ENCODE assay signal across 10 cellular contexts in the genomic region with DNA sequence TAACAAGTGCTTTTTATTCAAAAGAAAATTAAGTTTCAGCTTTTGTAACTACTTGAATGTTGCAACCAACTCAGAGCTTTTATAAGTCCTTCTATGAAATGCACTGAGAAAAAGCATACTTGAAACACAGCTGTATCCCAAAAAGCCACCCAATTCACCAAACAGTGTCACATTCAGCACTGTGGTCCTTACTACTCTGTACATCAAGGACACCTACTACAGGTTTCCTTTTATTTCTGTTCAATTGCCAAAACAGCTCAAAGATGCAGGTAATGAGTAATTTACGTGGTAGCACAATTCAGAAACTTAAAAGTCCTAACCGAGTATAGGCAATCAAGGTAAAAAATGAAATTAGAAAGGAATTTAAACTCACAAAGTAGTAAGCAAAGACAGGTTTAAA. TPM values are rescaled to one million over a fixed set of nuclear protein-coding genes. Genes with fewer than 3 reads are reported as not detected.
DNase-seq lines count a peak whose midpoint lies in the region; ATAC-seq and TF ChIP-seq lines count a peak whose summit lies in the region.
"Had no signal": no experiment of that assay in that cellular context is flagged by ENCODE, and none has a peak within 500 bp of the region (broad histone marks: within the 10 kb centered on the region; RNA-seq: fewer than 3 reads in every experiment).

No MANE protein-coding gene starts in this region.

- CTCF ChIA-PET in CD8-positive, alpha-beta memory T cell (lab: Charles Lee) = no interaction called here
- CTCF ChIA-PET in PC-3 (lab: Charles Lee) = no interaction called here

- no peaks in the 10 kb centered on the region for H3K9me3 Mint-ChIP-seq in CD8-positive, alpha-beta memory T cell

- H3K9me2 ChIP-seq in PC-3 (replicated peaks; ENCODE audit: low read length) = no peaks in the 10 kb centered on the region

- H3K9me3 ChIP-seq in CD8-positive, alpha-beta memory T cell (ENCODE audit: low read length) = no peaks in the 10 kb centered on the region
- no peaks in the 10 kb centered on the region for H3K9me3 ChIP-seq in PC-3 (ENCODE audit: low read length)
- no peaks in the 10 kb centered on the region for H3K9me3 ChIP-seq in parathyroid adenoma (ENCODE audit: control insufficient read depth, low read length)

- TF ChIP-seq CTCF in PC-3 (conservative IDR thresholded peaks at IDR 0.05; ENCODE audit: low read depth, low read length) (no peak), parathyroid adenoma (IDR thresholded peaks at IDR 0.05) (no peak)

- peak overlapping the region; percentile 83 for H3K27ac ChIP-seq in CD8-positive, alpha-beta memory T cell (ENCODE audit: low read depth, low read length)
- H3K27ac ChIP-seq in PC-3 (ENCODE audit: low read length) (no peak overlapping the region), epithelial cell of prostate (peak overlapping the region; percentile 90), parathyroid adenoma (peak overlapping the region; percentile 79)

- H3K79me2 ChIP-seq in PC-3 (ENCODE audit: low read length) (peaks cover 60% of the 10 kb centered on the region), parathyroid adenoma (no peaks in the 10 kb centered on the region)

- H3K4me3 ChIP-seq in CD8-positive, alpha-beta memory T cell (ENCODE audit: low read length) = no peak overlapping the region
- H3K4me3 ChIP-seq in PC-3 (ENCODE audit: low read length) (peak overlapping the region; percentile 91), parathyroid adenoma (ENCODE audit: low read depth, low read length) (peak overlapping the region; percentile 80)

- H4K20me1 ChIP-seq in PC-3 (ENCODE audit: low read length) = peaks cover 13% of the 10 kb centered on the region

- no peaks in the 10 kb centered on the region for H3K36me3 ChIP-seq in CD8-positive, alpha-beta memory T cell (ENCODE audit: insufficient read depth, low read length)
- H3K36me3 ChIP-seq in PC-3 (ENCODE audit: low read depth, low read length) (no peaks in the 10 kb centered on the region; the same call in 1 of the 2 replicates), parathyroid adenoma (ENCODE audit: control insufficient read depth, insufficient read depth, low read length) (no peaks in the 10 kb centered on the region)

- POLR2A ChIA-PET in CD8-positive, alpha-beta memory T cell (lab: Charles Lee) = interaction anchor here (1.2 kb wide), 1 partner anchor 387 kb away, joined by 4 read pairs; a partner anchor contains a TSS
- POLR2A ChIA-PET in PC-3 (lab: Charles Lee; ENCODE audit: unreplicated experiment) = no interaction called here

- no TSS peak for BruUV-seq in PC-3 (replicated peaks; lab: Mats Ljungman, UMichigan)

- no peak for DNase-seq in CD8-positive, alpha-beta memory T cell
- DNase-seq in PC-3 = no peak
- no peak for DNase-seq in epithelial cell of prostate (ENCODE audit: low read depth, low spot score)
- DNase-seq in COR-L47 (lab: John Stamatoyannopoulos, UW) = no peak
- DNase-seq in SHP77 (lab: John Stamatoyannopoulos, UW) = no peak
- DNase-seq in stimulated activated CD8-positive, alpha-beta memory T cell treated with anti-CD3 and anti-CD28 coated beads, Interleukin-4, amount 100 ng/mL, for 48 hours = no peak
- DNase-seq: central memory CD4-positive, alpha-beta T cell; NCI-H2029 had no signal

- no peaks in the 10 kb centered on the region for H3F3A ChIP-seq in PC-3 (ENCODE audit: low read length, unreplicated experiment)

- no peak overlapping the region for H2AFZ ChIP-seq in PC-3 (ENCODE audit: low read length)
- H2AFZ ChIP-seq in parathyroid adenoma = no peak overlapping the region

- H3K36me3 Mint-ChIP-seq in CD8-positive, alpha-beta memory T cell = peaks cover 0 to 15% (median 0%) of the 10 kb centered on the region in 3 donors

- H3K4me3 Mint-ChIP-seq in CD8-positive, alpha-beta memory T cell = peak overlapping the region in 5 of 7 donors; percentile 85 to 93 (median 86)

- H3K4me2 ChIP-seq in PC-3 (ENCODE audit: low read length) (peak overlapping the region; percentile 81), parathyroid adenoma (ENCODE audit: low read length) (peak overlapping the region; percentile 89)

- intact Hi-C loops in PC-3 (cut with micrococcal nuclease) = loop anchor here (10.0 kb wide), 1 partner anchor 59 kb away; no protein-coding TSS in a partner anchor

- ATAC-seq in PC-3 = no peak
- ATAC-seq in GM21825 (IDR thresholded peaks at IDR 0.05; ENCODE audit: unreplicated experiment) = no peak

- H3K27me3 Mint-ChIP-seq in CD8-positive, alpha-beta memory T cell = peaks cover 0 to 3% of the 10 kb centered on the region in 2 donors

- peaks cover 16% of the 10 kb centered on the region for H3K4me1 ChIP-seq in CD8-positive, alpha-beta memory T cell (ENCODE audit: insufficient read depth, low read length)
- H3K4me1 ChIP-seq in PC-3 (ENCODE audit: insufficient read depth, low read length) = peaks cover 13% of the 10 kb centered on the region
- peaks cover 5% of the 10 kb centered on the region for H3K4me1 ChIP-seq in parathyroid adenoma

- peak overlapping the region in 7 of 8 donors; percentile 84 to 96 (median 92) for H3K27ac Mint-ChIP-seq in CD8-positive, alpha-beta memory T cell

- no peaks in the 10 kb centered on the region for H3K27me3 ChIP-seq in CD8-positive, alpha-beta memory T cell (ENCODE audit: insufficient read depth, low read length, poor library complexity, severe bottlenecking)
- no peaks in the 10 kb centered on the region for H3K27me3 ChIP-seq in PC-3 (ENCODE audit: low read length)
- H3K27me3 ChIP-seq in parathyroid adenoma (ENCODE audit: control insufficient read depth, insufficient read depth, low read length) = no peaks in the 10 kb centered on the region

- peaks cover 33 to 42% (median 33%) of the 10 kb centered on the region in 3 donors for H3K4me1 Mint-ChIP-seq in CD8-positive, alpha-beta memory T cell

- peak overlapping the region; percentile 81; the same call in 1 of the 2 replicates for H3K9ac ChIP-seq in PC-3 (ENCODE audit: low read length)
- H3K9ac ChIP-seq in parathyroid adenoma = no peak overlapping the region

RNA-seq across cellular contexts. Expression of a gene that starts 2.5 kb away (rescaled TPM):
- total RNA-seq in CD8-positive, alpha-beta memory T cell = 10 to 100 TPM; 46.8 to 51.3 TPM
- polyA plus RNA-seq in CD8-positive, alpha-beta memory T cell = 13.0 TPM
- 16.9 and 25.0 TPM in 2 replicates for total RNA-seq in PC-3 (2014; rRNA removed)
